In genomic region chr7:100887955-100888481, GRCh38 we compare ENCODE assay signal across 1 cellular context.
TF ChIP-seq lines count a peak whose summit lies in the region.

No MANE protein-coding gene starts in this region.

TF ChIP-seq in IMR-90, 13 proteins besides CTCF, POLR2A, EP300 and RAD21:
- TF ChIP-seq SMC3 (IDR thresholded peaks at IDR 0.05; ENCODE audit: low read depth, low read length) (no peak), MAZ (IDR thresholded peaks at IDR 0.05; ENCODE audit: borderline replicate concordance, low read depth, low read length) (no peak), USF2 (IDR thresholded peaks at IDR 0.05; ENCODE audit: low read depth, low read length) (no peak), CEBPB (IDR thresholded peaks at IDR 0.05; ENCODE audit: low read depth, low read length) (no peak), BHLHE40 (IDR thresholded peaks at IDR 0.05; ENCODE audit: low read depth, low read length) (no peak), RCOR1 (IDR thresholded peaks at IDR 0.05; ENCODE audit: insufficient replicate concordance, low read length) (no peak), FOS (IDR thresholded peaks at IDR 0.05; ENCODE audit: low read depth, low read length) (no peak), RFX5 (IDR thresholded peaks at IDR 0.05; ENCODE audit: low read depth, low read length) (no peak), MXI1 (IDR thresholded peaks at IDR 0.05; ENCODE audit: borderline replicate concordance, low read depth, low read length) (no peak)
